Comparison of ENCODE assay signal across 16 cellular contexts in the genomic region with DNA sequence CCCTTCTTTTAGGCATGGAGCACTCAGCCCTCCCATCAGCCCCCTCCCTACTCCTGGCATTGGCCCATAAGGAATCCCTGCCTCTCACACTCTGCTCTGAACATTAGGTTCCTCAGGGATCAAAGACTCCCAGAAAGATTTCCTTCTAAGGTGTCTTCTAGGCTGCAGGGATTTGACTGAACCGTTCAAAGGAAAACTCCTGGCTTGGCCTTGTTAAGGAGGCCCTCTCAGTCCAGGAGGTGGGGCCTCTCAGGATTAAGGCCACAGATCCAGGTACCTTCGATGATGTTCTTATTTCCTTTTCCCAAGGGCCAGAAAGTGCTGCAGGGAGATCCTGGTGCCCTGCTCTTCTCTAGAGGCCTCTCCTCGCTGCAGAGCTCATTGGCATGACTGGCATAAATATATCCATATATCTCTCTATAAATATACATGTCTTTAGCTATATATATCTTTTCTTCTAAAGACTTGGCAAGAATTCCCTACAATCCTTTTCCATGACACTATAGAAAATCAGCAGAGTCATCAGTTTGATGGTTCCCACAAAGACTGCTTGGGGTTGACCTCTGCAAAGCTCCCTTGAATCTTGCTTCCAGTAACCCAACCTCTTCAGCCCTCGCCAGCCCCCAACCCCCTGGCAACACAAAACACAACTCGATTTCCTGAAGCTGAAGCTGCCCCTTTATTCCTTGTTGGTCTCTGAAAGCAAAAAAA. TPM values are rescaled to one million over a fixed set of nuclear protein-coding genes. Genes with fewer than 3 reads are reported as not detected.
DNase-seq lines count a peak whose midpoint lies in the region; ATAC-seq, FAIRE-seq and TF ChIP-seq lines count a peak whose summit lies in the region.
"Had no signal": no experiment of that assay in that cellular context is flagged by ENCODE, and none has a peak within 500 bp of the region (broad histone marks: within the 10 kb centered on the region; RNA-seq: fewer than 3 reads in every experiment).

No MANE protein-coding gene starts in this region.

- peaks cover 42% of the 10 kb centered on the region for H3K36me3 Mint-ChIP-seq in nephron progenitor cell (ENCODE audit: low read depth)

- intact Hi-C loops in right cardiac atrium (cut with DNase I) (no loop called here), heart right ventricle (cut with DNase I) (loop anchor here in 2 of 10 donors (5.0 to 10.0 kb wide), 2 partner anchors 33 to 50 kb away; no protein-coding TSS in a partner anchor), endothelial cell of umbilical vein (cut with micrococcal nuclease) (no loop called here), vagina (cut with DNase I) (no loop called here)

- TF ChIP-seq CTCF in heart right ventricle (IDR thresholded peaks at IDR 0.05) = no peak
- no peak for TF ChIP-seq CTCF in endothelial cell of umbilical vein (IDR thresholded peaks at IDR 0.05; ENCODE audit: extremely low read depth in 1 of 2, insufficient read depth in 1 of 2, low read depth in 1 of 2, low read length in 2 of 2)
- no peak for TF ChIP-seq CTCF in nephron progenitor cell (IDR thresholded peaks at IDR 0.05)
- no peak for TF ChIP-seq CTCF in vagina (IDR thresholded peaks at IDR 0.05)

- H3K27ac ChIP-seq in right cardiac atrium (ENCODE audit: low read length) = peak overlapping the region; percentile 19
- H3K27ac ChIP-seq in heart right ventricle = peak overlapping the region in 2 of 10 donors; percentile 4 to 40
- H3K27ac ChIP-seq in endothelial cell of umbilical vein (ENCODE audit: insufficient read depth, low read depth, low read length) = no peak overlapping the region
- H3K27ac ChIP-seq in vagina = peak overlapping the region; percentile 53
- H3K27ac ChIP-seq: psoas muscle, testis had no signal

- CTCF ChIA-PET in endothelial cell of umbilical vein (lab: Charles Lee) = interaction anchor here (0.6 to 4.8 kb wide), 9 partner anchors 12 to 60 kb away, joined by 3 to 52 read pairs (median 6); no protein-coding TSS in a partner anchor

- dilution Hi-C loops in endothelial cell of umbilical vein (cut with MboI; ENCODE audit: extremely low pct_ligation_motif_present, low sequenced_read_pairs) = loop anchor here (5.0 kb wide), 1 partner anchor 52 kb away; no protein-coding TSS in a partner anchor

- H3K4me2 ChIP-seq in endothelial cell of umbilical vein (ENCODE audit: insufficient read depth, low read length) = no peak overlapping the region

- H2AFZ ChIP-seq in endothelial cell of umbilical vein (ENCODE audit: low read depth, low read length) = no peak overlapping the region

- ATAC-seq in right cardiac atrium = no peak
- ATAC-seq in heart right ventricle = no peak
- ATAC-seq in GM21723 (IDR thresholded peaks at IDR 0.05; ENCODE audit: unreplicated experiment) = no peak

- H3K4me1 Mint-ChIP-seq in nephron progenitor cell = peaks cover 88% of the 10 kb centered on the region

- H3K9ac ChIP-seq in endothelial cell of umbilical vein (replicated peaks; ENCODE audit: extremely low read depth, insufficient read depth, low read length) = no peak overlapping the region

- no peak overlapping the region for H3K4me3 ChIP-seq in right cardiac atrium (ENCODE audit: low read length)
- H3K4me3 ChIP-seq in heart right ventricle = no peak overlapping the region
- no peak overlapping the region for H3K4me3 ChIP-seq in endothelial cell of umbilical vein (replicated peaks in 1 of 3; ENCODE audit: insufficient read depth in 1 of 3, low read depth in 1 of 3, low read length in 3 of 3)
- H3K4me3 ChIP-seq in vagina = no peak overlapping the region
- H3K4me3 ChIP-seq: lung, psoas muscle, testis had no signal

- peaks cover 90% of the 10 kb centered on the region for H3K79me2 ChIP-seq in endothelial cell of umbilical vein (ENCODE audit: control insufficient read depth, insufficient read depth, low read length)

- H3K4me1 ChIP-seq in right cardiac atrium (ENCODE audit: control insufficient read depth, insufficient read depth, low read length) (peaks cover 22% of the 10 kb centered on the region), heart right ventricle (peaks cover 16 to 68% (median 38%) of the 10 kb centered on the region in 9 donors), endothelial cell of umbilical vein (ENCODE audit: control insufficient read depth, extremely low read depth, insufficient read depth, low read length) (peaks cover 50% of the 10 kb centered on the region), vagina (peaks cover 40% of the 10 kb centered on the region)

- no peaks in the 10 kb centered on the region for H4K20me1 ChIP-seq in endothelial cell of umbilical vein (replicated peaks; ENCODE audit: control insufficient read depth, extremely low read depth, insufficient read depth, low read length)

- H3K9me1 ChIP-seq in endothelial cell of umbilical vein (replicated peaks; ENCODE audit: control insufficient read depth, extremely low read depth, insufficient read depth, low read length) = no peaks in the 10 kb centered on the region

- 67% methylated on average over 5 of the region's 5 CpGs for WGBS in right cardiac atrium
- 73 to 78% methylated on average over 5 of the region's 5 CpGs for WGBS in heart right ventricle, 2 donors

- H3K27ac Mint-ChIP-seq in nephron progenitor cell = no peak overlapping the region
- H3K27ac Mint-ChIP-seq: activated CD4-positive, alpha-beta memory T cell treated with anti-CD3 and anti-CD28 coated beads, Interleukin-2, amount 10 ng/mL, durations not matched to agents 7 days and 5 days; dendritic cell treated with granulocyte-macrophage colony-stimulating factor and Interleukin-4, amounts not matched to agents 40 ng/mL and 50 ng/mL, for 4 days had no signal

- H3K27me3 ChIP-seq in right cardiac atrium (ENCODE audit: control insufficient read depth, insufficient read depth) = no peaks in the 10 kb centered on the region
- no peaks in the 10 kb centered on the region for H3K27me3 ChIP-seq in heart right ventricle
- no peaks in the 10 kb centered on the region for H3K27me3 ChIP-seq in endothelial cell of umbilical vein (ENCODE audit: control insufficient read depth in 2 of 2, insufficient read depth in 2 of 2, low read length in 2 of 2)
- no peaks in the 10 kb centered on the region for H3K27me3 ChIP-seq in vagina
- H3K27me3 ChIP-seq: testis had no signal

- POLR2A ChIA-PET in endothelial cell of umbilical vein (lab: Charles Lee) = no interaction called here

- H3K9me3 Mint-ChIP-seq in nephron progenitor cell = no peaks in the 10 kb centered on the region
- H3K9me3 Mint-ChIP-seq: activated CD4-positive, alpha-beta memory T cell treated with anti-CD3 and anti-CD28 coated beads, Interleukin-2, amount 10 ng/mL, durations not matched to agents 7 days and 5 days; dendritic cell treated with granulocyte-macrophage colony-stimulating factor and Interleukin-4, amounts not matched to agents 40 ng/mL and 50 ng/mL, for 4 days had no signal

- H3K4me3 Mint-ChIP-seq in nephron progenitor cell = peak overlapping the region; percentile 53
- H3K4me3 Mint-ChIP-seq: activated CD4-positive, alpha-beta memory T cell treated with anti-CD3 and anti-CD28 coated beads, Interleukin-2, amount 10 ng/mL, durations not matched to agents 7 days and 5 days; dendritic cell treated with granulocyte-macrophage colony-stimulating factor and Interleukin-4, amounts not matched to agents 40 ng/mL and 50 ng/mL, for 4 days had no signal

- peak; percentile 31 for FAIRE-seq in endothelial cell of umbilical vein (lab: Jason Lieb, UNC)

- BruUV-seq in endothelial cell of umbilical vein (replicated peaks; lab: Mats Ljungman, UMichigan) = no TSS peak

- H3K36me3 ChIP-seq in heart right ventricle (peaks cover 0 to 10% (median 0%) of the 10 kb centered on the region in 9 donors), endothelial cell of umbilical vein (ENCODE audit: control insufficient read depth in 2 of 2, extremely low read depth in 1 of 2, insufficient read depth in 2 of 2, low read length in 2 of 2) (peaks cover 4% of the 10 kb centered on the region in 2 experiments), vagina (no peaks in the 10 kb centered on the region)

- peaks cover 39% of the 10 kb centered on the region for H3K27me3 Mint-ChIP-seq in nephron progenitor cell (ENCODE audit: low read depth, poor library complexity)

- H3K9me3 ChIP-seq in right cardiac atrium (ENCODE audit: control insufficient read depth, low read length) (no peaks in the 10 kb centered on the region), heart right ventricle (no peaks in the 10 kb centered on the region), endothelial cell of umbilical vein (replicated peaks; ENCODE audit: control insufficient read depth, insufficient read depth, low read length) (no peaks in the 10 kb centered on the region), vagina (no peaks in the 10 kb centered on the region)
- H3K9me3 ChIP-seq: psoas muscle, testis had no signal

- TF ChIP-seq POLR2A in endothelial cell of umbilical vein (IDR thresholded peaks at IDR 0.05; ENCODE audit: low read depth, low read length) (no peak), vagina (IDR thresholded peaks at IDR 0.05) (no peak)

- no peak for DNase-seq in right cardiac atrium
- DNase-seq in heart right ventricle = no peak
- no peak for DNase-seq in endothelial cell of umbilical vein (ENCODE audit: low read depth, low spot score)
- DNase-seq in nephron progenitor cell = no peak
- no peak for DNase-seq in vagina (ENCODE audit: extremely low spot score in 2 of 2)
- DNase-seq in COLO829 (ENCODE audit: low spot score) = no peak
- DNase-seq in NCI-H1436 treated with DMSO at 0.1 percent for 48 hours (lab: John Stamatoyannopoulos, UW) = no peak
- DNase-seq: activated CD4-positive, alpha-beta memory T cell treated with anti-CD3 and anti-CD28 coated beads, Interleukin-2, amount 10 ng/mL, durations not matched to agents 7 days and 5 days; activated naive CD4-positive, alpha-beta T cell treated with Interleukin-2 at 50 U/mL for 16 hours; NCI-H2029; T-helper 2 cell; testis had no signal

TF ChIP-seq in endothelial cell of umbilical vein, 7 proteins besides CTCF, POLR2A, EP300 and RAD21 (continues in another document):
- TF ChIP-seq POLR2AphosphoS5 (IDR thresholded peaks at IDR 0.05; ENCODE audit: insufficient read depth, low read depth, low read length) = no peak

RNA-seq across cellular contexts. Expression of gene PLXNA2, which starts 59.0 kb away (rescaled TPM):
- 10 to 100 TPM; 16.2 to 26.6 (median 16.8) TPM for total RNA-seq in right cardiac atrium
- 7.3 TPM for polyA plus RNA-seq in right cardiac atrium
- 10 to 100 TPM; 13.4 to 31.6 (median 18.3) TPM for total RNA-seq in heart right ventricle
- 10 to 100 TPM in 1 of 2 donors, 1 to 10 TPM in 1; 6.1 to 11.0 TPM for polyA plus RNA-seq in heart right ventricle
- 229 and 302 TPM in 2 replicates for total RNA-seq in endothelial cell of umbilical vein
- 42.6 and 43.3 TPM in 2 replicates for polyA plus RNA-seq in endothelial cell of umbilical vein
- polyA plus RNA-seq in endothelial cell of umbilical vein (2011; cell fraction: cytosol; rRNA removed) = 45.8 and 46.2 TPM in 2 replicates
- polyA plus RNA-seq in endothelial cell of umbilical vein (2011; cell fraction: nucleus; rRNA removed) = 246 and 252 TPM in 2 replicates
- 71.3 and 100 TPM in 2 replicates for polyA plus RNA-seq in endothelial cell of umbilical vein (2012)
- 148 and 179 TPM in 2 replicates for polyA minus RNA-seq in endothelial cell of umbilical vein
- 4.7 TPM for polyA minus RNA-seq in endothelial cell of umbilical vein (2011; cell fraction: cytosol; rRNA and poly(A)+ RNA removed)
- polyA minus RNA-seq in endothelial cell of umbilical vein (2011; cell fraction: nucleus; rRNA and poly(A)+ RNA removed) = 206 and 227 TPM in 2 replicates
- 38.3 TPM for total RNA-seq in vagina
